9 cellular contexts compared by ENCODE assay signal in genomic region chr14:33131801-33132200, GRCh38.
"Had no signal": no experiment of that assay in that cellular context is flagged by ENCODE, and none has a peak within 500 bp of the region (broad histone marks: within the 10 kb centered on the region; RNA-seq: fewer than 3 reads in every experiment).

No MANE protein-coding gene starts in this region.

- H3K4me3 Mint-ChIP-seq: GM23338, H9, HFFc6 had no signal

- ATAC-seq: GM23338, HCT116 had no signal

- H3K4me3 ChIP-seq: GM23248, GM23338, HAP-1 had no signal

- H3K36me3 ChIP-seq: HAP-1 had no signal

- H3K27ac ChIP-seq: GM23248 had no signal

- H3K4me1 ChIP-seq: HAP-1 had no signal

- H3K9me3 ChIP-seq: HAP-1 had no signal

- H3K9me3 Mint-ChIP-seq: GM23338, H9, HFFc6 had no signal

- H3K27ac Mint-ChIP-seq: GM23338, H9, HFFc6 had no signal

- DNase-seq: GM23248, GOT3, H7, H9, HCEC 1CT, HFFc6 had no signal
